1 cellular context compared by ENCODE assay signal in the genomic region with DNA sequence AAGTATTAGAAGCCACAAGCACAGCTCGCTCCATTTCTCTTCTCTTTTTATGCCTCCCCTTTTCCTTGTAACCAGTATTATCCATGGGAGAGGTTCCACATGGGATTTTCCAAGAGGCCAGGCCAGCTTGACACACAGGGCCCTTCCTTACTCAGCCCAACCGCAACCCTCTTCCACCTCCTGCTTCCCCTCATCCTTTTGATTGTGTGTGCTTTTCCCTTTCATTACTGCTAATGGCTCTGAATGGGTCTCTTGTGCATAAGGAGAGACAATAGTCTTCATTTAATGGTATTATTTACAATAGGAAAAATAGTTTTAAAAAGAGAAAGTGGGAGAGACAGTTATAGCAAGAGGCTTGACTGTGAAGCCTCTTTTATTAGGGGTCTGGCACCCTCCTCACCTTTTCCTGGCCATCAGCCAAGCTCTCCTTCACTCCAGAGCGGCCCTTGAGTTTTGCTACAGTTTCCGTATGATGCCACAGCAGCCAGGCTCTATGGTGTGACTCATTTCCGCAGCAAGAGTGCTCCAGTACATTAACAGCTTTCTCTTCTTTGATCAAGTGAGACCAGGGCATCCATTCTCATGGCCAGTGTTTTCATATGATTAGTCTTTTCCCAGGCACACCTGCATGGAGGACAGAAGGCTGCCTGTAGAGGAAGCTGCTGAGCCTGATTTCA.
TF ChIP-seq lines count a peak whose summit lies in the region.

No MANE protein-coding gene starts in this region.

TF ChIP-seq in GM12878, 131 proteins besides CTCF, POLR2A, EP300 and RAD21 (continued from another document):
- TF ChIP-seq, protein P1, sequence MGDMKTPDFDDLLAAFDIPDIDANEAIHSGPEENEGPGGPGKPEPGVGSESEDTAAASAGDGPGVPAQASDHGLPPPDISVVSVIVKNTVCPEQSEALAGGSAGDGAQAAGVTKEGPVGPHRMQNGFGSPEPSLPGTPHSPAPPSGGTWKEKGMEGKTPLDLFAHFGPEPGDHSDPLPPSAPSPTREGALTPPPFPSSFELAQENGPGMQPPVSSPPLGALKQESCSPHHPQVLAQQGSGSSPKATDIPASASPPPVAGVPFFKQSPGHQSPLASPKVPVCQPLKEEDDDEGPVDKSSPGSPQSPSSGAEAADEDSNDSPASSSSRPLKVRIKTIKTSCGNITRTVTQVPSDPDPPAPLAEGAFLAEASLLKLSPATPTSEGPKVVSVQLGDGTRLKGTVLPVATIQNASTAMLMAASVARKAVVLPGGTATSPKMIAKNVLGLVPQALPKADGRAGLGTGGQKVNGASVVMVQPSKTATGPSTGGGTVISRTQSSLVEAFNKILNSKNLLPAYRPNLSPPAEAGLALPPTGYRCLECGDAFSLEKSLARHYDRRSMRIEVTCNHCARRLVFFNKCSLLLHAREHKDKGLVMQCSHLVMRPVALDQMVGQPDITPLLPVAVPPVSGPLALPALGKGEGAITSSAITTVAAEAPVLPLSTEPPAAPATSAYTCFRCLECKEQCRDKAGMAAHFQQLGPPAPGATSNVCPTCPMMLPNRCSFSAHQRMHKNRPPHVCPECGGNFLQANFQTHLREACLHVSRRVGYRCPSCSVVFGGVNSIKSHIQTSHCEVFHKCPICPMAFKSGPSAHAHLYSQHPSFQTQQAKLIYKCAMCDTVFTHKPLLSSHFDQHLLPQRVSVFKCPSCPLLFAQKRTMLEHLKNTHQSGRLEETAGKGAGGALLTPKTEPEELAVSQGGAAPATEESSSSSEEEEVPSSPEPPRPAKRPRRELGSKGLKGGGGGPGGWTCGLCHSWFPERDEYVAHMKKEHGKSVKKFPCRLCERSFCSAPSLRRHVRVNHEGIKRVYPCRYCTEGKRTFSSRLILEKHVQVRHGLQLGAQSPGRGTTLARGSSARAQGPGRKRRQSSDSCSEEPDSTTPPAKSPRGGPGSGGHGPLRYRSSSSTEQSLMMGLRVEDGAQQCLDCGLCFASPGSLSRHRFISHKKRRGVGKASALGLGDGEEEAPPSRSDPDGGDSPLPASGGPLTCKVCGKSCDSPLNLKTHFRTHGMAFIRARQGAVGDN (IDR thresholded peaks at IDR 0.05): peak; percentile 24; the same call in 1 of the 2 replicates
- TF ChIP-seq JUNB (IDR thresholded peaks at IDR 0.05): peak; percentile 37; the same call in 1 of the 2 replicates
- no peak for TF ChIP-seq NBN (IDR thresholded peaks at IDR 0.05)
